ENCODE assay signal across 1 cellular context in genomic region chr2:190896477-190896876, GRCh38.
TF ChIP-seq lines count a peak whose summit lies in the region.

No MANE protein-coding gene starts in this region.

TF ChIP-seq in K562, 482 proteins besides CTCF, POLR2A, EP300 and RAD21 (continued from another document and continues in another):
- TF ChIP-seq ZNF512 (tag; IDR thresholded peaks at IDR 0.05), result no peak
- no peak for TF ChIP-seq USF1 (CRISPR knock-in tag; IDR thresholded peaks at IDR 0.05)
- TF ChIP-seq DMBX1 (CRISPR knock-in tag; IDR thresholded peaks at IDR 0.05; ENCODE audit: borderline replicate concordance), result no peak
- no peak for TF ChIP-seq KHSRP (IDR thresholded peaks at IDR 0.05)
- no peak for TF ChIP-seq ZNF436 (CRISPR knock-in tag; IDR thresholded peaks at IDR 0.05)
- TF ChIP-seq, protein P1, sequence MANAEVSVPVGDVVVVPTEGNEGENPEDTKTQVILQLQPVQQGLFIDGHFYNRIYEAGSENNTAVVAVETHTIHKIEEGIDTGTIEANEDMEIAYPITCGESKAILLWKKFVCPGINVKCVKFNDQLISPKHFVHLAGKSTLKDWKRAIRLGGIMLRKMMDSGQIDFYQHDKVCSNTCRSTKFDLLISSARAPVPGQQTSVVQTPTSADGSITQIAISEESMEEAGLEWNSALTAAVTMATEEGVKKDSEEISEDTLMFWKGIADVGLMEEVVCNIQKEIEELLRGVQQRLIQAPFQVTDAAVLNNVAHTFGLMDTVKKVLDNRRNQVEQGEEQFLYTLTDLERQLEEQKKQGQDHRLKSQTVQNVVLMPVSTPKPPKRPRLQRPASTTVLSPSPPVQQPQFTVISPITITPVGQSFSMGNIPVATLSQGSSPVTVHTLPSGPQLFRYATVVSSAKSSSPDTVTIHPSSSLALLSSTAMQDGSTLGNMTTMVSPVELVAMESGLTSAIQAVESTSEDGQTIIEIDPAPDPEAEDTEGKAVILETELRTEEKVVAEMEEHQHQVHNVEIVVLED (CRISPR knock-in tag; IDR thresholded peaks at IDR 0.05), result no peak
- TF ChIP-seq ZNF77 (CRISPR knock-in tag; IDR thresholded peaks at IDR 0.05), result no peak
- TF ChIP-seq NCOA2 (IDR thresholded peaks at IDR 0.05; ENCODE audit: partially characterized antibody in 2 of 2), result no peak
- no peak for TF ChIP-seq IRF2 (CRISPR knock-in tag; IDR thresholded peaks at IDR 0.05)
- TF ChIP-seq HLTF (IDR thresholded peaks at IDR 0.05), result no peak
- no peak for TF ChIP-seq ZNF444 (CRISPR knock-in tag; IDR thresholded peaks at IDR 0.05)
- TF ChIP-seq, protein P2, sequence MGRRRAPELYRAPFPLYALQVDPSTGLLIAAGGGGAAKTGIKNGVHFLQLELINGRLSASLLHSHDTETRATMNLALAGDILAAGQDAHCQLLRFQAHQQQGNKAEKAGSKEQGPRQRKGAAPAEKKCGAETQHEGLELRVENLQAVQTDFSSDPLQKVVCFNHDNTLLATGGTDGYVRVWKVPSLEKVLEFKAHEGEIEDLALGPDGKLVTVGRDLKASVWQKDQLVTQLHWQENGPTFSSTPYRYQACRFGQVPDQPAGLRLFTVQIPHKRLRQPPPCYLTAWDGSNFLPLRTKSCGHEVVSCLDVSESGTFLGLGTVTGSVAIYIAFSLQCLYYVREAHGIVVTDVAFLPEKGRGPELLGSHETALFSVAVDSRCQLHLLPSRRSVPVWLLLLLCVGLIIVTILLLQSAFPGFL (CRISPR knock-in tag; IDR thresholded peaks at IDR 0.05), result no peak
- peak; percentile 57; the same call in 1 of the 2 replicates for TF ChIP-seq ARID1B (IDR thresholded peaks at IDR 0.05)
- no peak for TF ChIP-seq LCOR (CRISPR knock-in tag; IDR thresholded peaks at IDR 0.05)
- TF ChIP-seq GABPA (tag; conservative IDR thresholded peaks at IDR 0.05; ENCODE audit: low read depth), result no peak
- no peak for TF ChIP-seq SETDB1 (IDR thresholded peaks at IDR 0.05; ENCODE audit: low read length)
- no peak for TF ChIP-seq SLC30A9 (CRISPR knock-in tag; IDR thresholded peaks at IDR 0.05)
- TF ChIP-seq TCF7L2 (IDR thresholded peaks at IDR 0.05; ENCODE audit: low read depth, low read length), result no peak
- 0 out of 2 replicates have a peak, but pooled peaks have one; percentile 18 for TF ChIP-seq ZEB2 (IDR thresholded peaks at IDR 0.05)
- TF ChIP-seq ZNF699 (CRISPR knock-in tag; IDR thresholded peaks at IDR 0.05; ENCODE audit: insufficient replicate concordance), result no peak
- TF ChIP-seq, protein P3, sequence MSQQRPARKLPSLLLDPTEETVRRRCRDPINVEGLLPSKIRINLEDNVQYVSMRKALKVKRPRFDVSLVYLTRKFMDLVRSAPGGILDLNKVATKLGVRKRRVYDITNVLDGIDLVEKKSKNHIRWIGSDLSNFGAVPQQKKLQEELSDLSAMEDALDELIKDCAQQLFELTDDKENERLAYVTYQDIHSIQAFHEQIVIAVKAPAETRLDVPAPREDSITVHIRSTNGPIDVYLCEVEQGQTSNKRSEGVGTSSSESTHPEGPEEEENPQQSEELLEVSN (IDR thresholded peaks at IDR 0.05; ENCODE audit: borderline replicate concordance in 1 of 2, extremely low read depth in 1 of 2, insufficient read depth in 1 of 2, insufficient read length in 1 of 2, low read depth in 1 of 2, low read length in 1 of 2, poor library complexity in 1 of 2, severe bottlenecking in 1 of 2), result no peak
- TF ChIP-seq NBN (IDR thresholded peaks at IDR 0.05; ENCODE audit: low read depth), result no peak
- TF ChIP-seq TAF1 (IDR thresholded peaks at IDR 0.05; ENCODE audit: control insufficient read depth, extremely low read depth, insufficient read depth, low read length, severe bottlenecking), result no peak
- TF ChIP-seq ELF1 (tag; IDR thresholded peaks at IDR 0.05), result no peak
- TF ChIP-seq TBL1XR1 (IDR thresholded peaks at IDR 0.05; ENCODE audit: low read length in 2 of 2), result no peak
- TF ChIP-seq YBX1 (IDR thresholded peaks at IDR 0.05), result no peak
- no peak for TF ChIP-seq NFIX (CRISPR knock-in tag; IDR thresholded peaks at IDR 0.05; ENCODE audit: low read depth)
- TF ChIP-seq, protein P4, sequence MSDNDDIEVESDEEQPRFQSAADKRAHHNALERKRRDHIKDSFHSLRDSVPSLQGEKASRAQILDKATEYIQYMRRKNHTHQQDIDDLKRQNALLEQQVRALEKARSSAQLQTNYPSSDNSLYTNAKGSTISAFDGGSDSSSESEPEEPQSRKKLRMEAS (CRISPR knock-in tag; IDR thresholded peaks at IDR 0.05), result no peak
- TF ChIP-seq MCM5 (IDR thresholded peaks at IDR 0.05; ENCODE audit: low read depth), result no peak
- TF ChIP-seq ZNF146 (CRISPR knock-in tag; IDR thresholded peaks at IDR 0.05; ENCODE audit: unreplicated experiment), result no peak
- TF ChIP-seq CBFA2T3 (IDR thresholded peaks at IDR 0.05), result peak; percentile 32; the same call in 1 of the 2 replicates
- no peak for TF ChIP-seq KLF16 (IDR thresholded peaks at IDR 0.05)
- TF ChIP-seq TEAD4 (IDR thresholded peaks at IDR 0.05; ENCODE audit: low read length), result peak; percentile 36; the same call in 1 of the 2 replicates
- no peak for TF ChIP-seq TEAD4 (CRISPR knock-in tag; IDR thresholded peaks at IDR 0.05; ENCODE audit: borderline replicate concordance)
- no peak for TF ChIP-seq ATF1 (CRISPR knock-in tag; IDR thresholded peaks at IDR 0.05)
- TF ChIP-seq ATF1 (tag; IDR thresholded peaks at IDR 0.05), result 0 out of 2 replicates have a peak, but pooled peaks have one; percentile 17
- TF ChIP-seq POLR2H (tag; IDR thresholded peaks at IDR 0.05; ENCODE audit: low read depth), result no peak
- no peak for TF ChIP-seq CSDE1 (IDR thresholded peaks at IDR 0.05)
- no peak for TF ChIP-seq CBX8 (IDR thresholded peaks at IDR 0.05; ENCODE audit: borderline replicate concordance, extremely low read depth, low read depth, low read length, poor library complexity, severe bottlenecking)
- no peak for TF ChIP-seq ZNF778 (CRISPR knock-in tag; IDR thresholded peaks at IDR 0.05)
- TF ChIP-seq MNT (conservative IDR thresholded peaks at IDR 0.05), result peak in 1 of 2 experiments; percentile 51; a peak in 2 of 4 replicates
- TF ChIP-seq FOS (IDR thresholded peaks at IDR 0.05; ENCODE audit: extremely low read depth, insufficient read length), result no peak
- no peak for TF ChIP-seq SMAD3 (CRISPR knock-in tag; conservative IDR thresholded peaks at IDR 0.05)
- TF ChIP-seq ID3 (CRISPR knock-in tag; IDR thresholded peaks at IDR 0.05), result no peak
- TF ChIP-seq ID3 (tag; IDR thresholded peaks at IDR 0.05), result no peak
- no peak for TF ChIP-seq TBP (optimal IDR thresholded peaks at IDR 0.05; ENCODE audit: low read depth, low read length)
- TF ChIP-seq ZBTB1 (CRISPR knock-in tag; IDR thresholded peaks at IDR 0.05; ENCODE audit: borderline replicate concordance, low read depth), result no peak
- TF ChIP-seq, protein P5, sequence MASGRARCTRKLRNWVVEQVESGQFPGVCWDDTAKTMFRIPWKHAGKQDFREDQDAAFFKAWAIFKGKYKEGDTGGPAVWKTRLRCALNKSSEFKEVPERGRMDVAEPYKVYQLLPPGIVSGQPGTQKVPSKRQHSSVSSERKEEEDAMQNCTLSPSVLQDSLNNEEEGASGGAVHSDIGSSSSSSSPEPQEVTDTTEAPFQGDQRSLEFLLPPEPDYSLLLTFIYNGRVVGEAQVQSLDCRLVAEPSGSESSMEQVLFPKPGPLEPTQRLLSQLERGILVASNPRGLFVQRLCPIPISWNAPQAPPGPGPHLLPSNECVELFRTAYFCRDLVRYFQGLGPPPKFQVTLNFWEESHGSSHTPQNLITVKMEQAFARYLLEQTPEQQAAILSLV (tag; IDR thresholded peaks at IDR 0.05), result no peak
- no peak for TF ChIP-seq ZNF407 (IDR thresholded peaks at IDR 0.05; ENCODE audit: low read depth)
- TF ChIP-seq RCOR1 (IDR thresholded peaks at IDR 0.05; ENCODE audit: borderline replicate concordance in 1 of 2, low read depth in 2 of 2, low read length in 2 of 2), result no peak
